In the genomic region with DNA sequence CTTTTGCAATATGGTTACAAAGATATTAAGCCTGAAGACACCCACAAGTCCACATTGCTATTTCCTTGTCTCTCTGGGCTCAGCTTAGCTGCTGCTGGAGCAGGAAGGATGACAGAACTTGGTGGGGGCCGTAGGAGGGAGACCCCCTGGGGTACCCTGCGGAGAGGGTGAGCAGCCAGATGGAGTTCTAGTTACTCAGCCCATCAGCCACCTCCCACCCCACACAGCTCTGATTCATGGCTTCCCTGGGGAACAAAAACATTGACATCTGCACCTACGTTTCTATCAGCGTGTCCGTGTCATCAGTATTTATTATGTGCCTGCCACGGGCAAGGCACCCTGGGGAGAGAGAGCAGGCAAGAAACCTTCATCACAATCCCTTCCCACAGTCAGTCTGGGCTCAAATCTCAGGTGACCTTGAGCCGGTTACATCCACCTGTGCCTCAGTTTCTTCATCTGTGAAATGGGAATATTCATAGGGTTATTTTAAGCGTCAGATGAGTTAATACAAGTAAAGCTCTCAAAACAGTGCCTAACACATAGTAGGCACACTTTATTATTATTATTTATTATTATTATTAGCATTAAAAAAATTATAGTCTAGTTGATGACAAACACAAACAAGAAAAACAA, we compare ENCODE assay signal across 13 cellular contexts.
"Had no signal": no experiment of that assay in that cellular context is flagged by ENCODE, and none has a peak within 500 bp of the region (broad histone marks: within the 10 kb centered on the region; RNA-seq: fewer than 3 reads in every experiment).

No MANE protein-coding gene starts in this region.

- ATAC-seq: lower lobe of right lung; naive thymus-derived CD4-positive, alpha-beta T cell had no signal

- H3K4me3 ChIP-seq: adrenal gland, hepatocyte, lower lobe of right lung, right atrium auricular region, skin epidermis, vagina had no signal

- DNase-seq: activated CD4-positive, alpha-beta T cell treated with anti-CD3 and anti-CD28 coated beads, Interleukin-2, amount 50 U/mL, for 1 hour; activated naive CD4-positive, alpha-beta T cell treated with anti-CD3 and anti-CD28 coated beads, Interleukin-2, amount 50 U/mL, for 16 hours; adrenal gland; cerebellar nuclear complex; dermis blood vessel endothelial cell; endodermal cell; erythroblast; lower lobe of right lung; naive thymus-derived CD4-positive, alpha-beta T cell had no signal
